In genomic region chr4:52701207-52701606, GRCh38 we compare ENCODE assay signal across 13 cellular contexts. TPM values are rescaled to one million over a fixed set of nuclear protein-coding genes. Genes with fewer than 3 reads are reported as not detected.
DNase-seq lines count a peak whose midpoint lies in the region; ATAC-seq and FAIRE-seq lines count a peak whose summit lies in the region.
"Had no signal": no experiment of that assay in that cellular context is flagged by ENCODE, and none has a peak within 500 bp of the region (broad histone marks: within the 10 kb centered on the region; RNA-seq: fewer than 3 reads in every experiment).

No MANE protein-coding gene starts in this region.

- H3K4me1 ChIP-seq in small intestine (ENCODE audit: control insufficient read depth in 2 of 2, insufficient read depth in 1 of 2, low read depth in 1 of 2, low read length in 1 of 2): no peaks in the 10 kb centered on the region

- H3K27ac Mint-ChIP-seq in activated naive CD4-positive, alpha-beta T cell treated with anti-CD3 and anti-CD28 coated beads, Interleukin-2, amount 10 ng/mL, durations not matched to agents 7 days and 5 days: no peak overlapping the region

- H3K4me1 Mint-ChIP-seq in activated naive CD4-positive, alpha-beta T cell treated with anti-CD3 and anti-CD28 coated beads, Interleukin-2, amount 10 ng/mL, durations not matched to agents 7 days and 5 days: peaks cover 4% of the 10 kb centered on the region

- WGBS in small intestine, 3 donors: 88 to 89% (median 89%) methylated on average over 3 of the region's 3 CpGs

- DNase-seq in small intestine (no peak), middle frontal gyrus (ENCODE audit: extremely low spot score, low spot score) (no peak), AG20443 (ENCODE audit: low spot score) (no peak)
- DNase-seq in activated naive CD4-positive, alpha-beta T cell treated with anti-CD3 and anti-CD28 coated beads, Interleukin-2, amount 10 ng/mL, durations not matched to agents 7 days and 5 days: no peak
- DNase-seq: hypothalamus, midbrain, NCI-H446 had no signal

- FAIRE-seq in small intestine (lab: Jason Lieb, UNC): peak; percentile 5
- FAIRE-seq: astrocyte, endothelial cell of umbilical vein, urothelium cell line had no signal

- H3K4me3 ChIP-seq in small intestine (ENCODE audit: low read depth in 1 of 2, low read length in 2 of 2): no peak overlapping the region

- ATAC-seq in GM19025 (IDR thresholded peaks at IDR 0.05; ENCODE audit: low read depth, unreplicated experiment) (peak; percentile 89), GM21786 (IDR thresholded peaks at IDR 0.05; ENCODE audit: unreplicated experiment) (peak; percentile 97), HG03175 (IDR thresholded peaks at IDR 0.05; ENCODE audit: unreplicated experiment) (peak; percentile 95)

- no peaks in the 10 kb centered on the region for H3K36me3 Mint-ChIP-seq in activated naive CD4-positive, alpha-beta T cell treated with anti-CD3 and anti-CD28 coated beads, Interleukin-2, amount 10 ng/mL, durations not matched to agents 7 days and 5 days

- no peaks in the 10 kb centered on the region for H3K9me3 ChIP-seq in small intestine (ENCODE audit: control insufficient read depth, low read depth)

- no peak overlapping the region for H3K4me3 Mint-ChIP-seq in activated naive CD4-positive, alpha-beta T cell treated with anti-CD3 and anti-CD28 coated beads, Interleukin-2, amount 10 ng/mL, durations not matched to agents 7 days and 5 days

- no peaks in the 10 kb centered on the region for H3K9me3 Mint-ChIP-seq in activated naive CD4-positive, alpha-beta T cell treated with anti-CD3 and anti-CD28 coated beads, Interleukin-2, amount 10 ng/mL, durations not matched to agents 7 days and 5 days

- no peak overlapping the region for H3K27ac ChIP-seq in small intestine (ENCODE audit: low read depth in 1 of 2, low read length in 1 of 2)

- H3K36me3 ChIP-seq in small intestine (ENCODE audit: control insufficient read depth in 2 of 2, insufficient read depth in 2 of 2, low read length in 2 of 2): no peaks in the 10 kb centered on the region

- H3K27me3 ChIP-seq in small intestine (ENCODE audit: control insufficient read depth in 2 of 2, insufficient read depth in 2 of 2, low read length in 2 of 2): no peaks in the 10 kb centered on the region

- peaks cover 11% of the 10 kb centered on the region for H3K27me3 Mint-ChIP-seq in activated naive CD4-positive, alpha-beta T cell treated with anti-CD3 and anti-CD28 coated beads, Interleukin-2, amount 10 ng/mL, durations not matched to agents 7 days and 5 days

- CTCF ChIA-PET in activated naive CD4-positive, alpha-beta T cell treated with anti-CD3 and anti-CD28 coated beads, Interleukin-2, amount 10 ng/mL, durations not matched to agents 7 days and 5 days (lab: Charles Lee): interaction anchor here (0.6 kb wide), 1 partner anchor 12 kb away, joined by 3 read pairs; no protein-coding TSS in a partner anchor

RNA-seq across cellular contexts. Expression of gene USP46, which starts 42.1 kb away (rescaled TPM):
- 1 to 10 TPM; 2.2 to 4.2 (median 3.1) TPM for polyA plus RNA-seq in small intestine

RNA-seq across cellular contexts. Expression of gene ERVMER34-1, which starts 50.0 kb away (rescaled TPM):
- under 1 TPM in 2 of 3 donors, not detected in 1; 0.27 to 0.37 TPM for polyA plus RNA-seq in small intestine
